Comparison of ENCODE assay signal across 24 cellular contexts in the genomic region with DNA sequence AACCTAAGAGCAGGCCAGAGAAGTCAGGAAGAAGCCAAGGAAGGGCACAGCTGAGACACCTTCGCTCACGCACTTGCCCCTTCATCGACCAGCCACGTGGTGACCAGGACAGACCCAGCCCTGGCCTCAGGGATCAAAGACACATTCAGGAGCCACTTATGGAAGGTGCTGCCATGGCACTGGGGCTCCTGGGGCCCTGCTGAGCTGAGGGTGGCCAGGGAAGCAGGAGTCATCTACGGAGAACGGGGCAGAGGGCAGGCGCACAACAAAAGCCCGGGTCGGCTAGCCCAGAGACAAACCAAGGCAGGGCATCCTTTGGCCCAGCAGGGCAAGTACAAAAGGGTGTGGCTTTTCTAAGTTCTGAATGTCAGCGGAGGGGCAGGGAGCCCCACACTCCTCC. TPM values are rescaled to one million over a fixed set of nuclear protein-coding genes. Genes with fewer than 3 reads are reported as not detected.
DNase-seq lines count a peak whose midpoint lies in the region; TF ChIP-seq lines count a peak whose summit lies in the region.
"Had no signal": no experiment of that assay in that cellular context is flagged by ENCODE, and none has a peak within 500 bp of the region (broad histone marks: within the 10 kb centered on the region; RNA-seq: fewer than 3 reads in every experiment).

No MANE protein-coding gene starts in this region.

- no peak overlapping the region for H3K4ac ChIP-seq in mesendoderm (ENCODE audit: low read depth, low read length)

- WGBS in mesendoderm (ENCODE audit: extremely low coverage, insufficient coverage, low lambda C conversion rate) = no CpG with 5 or more reads among the region's 10 CpGs

- no peak overlapping the region for H3K23ac ChIP-seq in mesendoderm (ENCODE audit: low read length)

- H3K4me2 ChIP-seq in mesendoderm (ENCODE audit: low read length) = no peak overlapping the region

- peaks cover 8% of the 10 kb centered on the region for H3K4me1 Mint-ChIP-seq in activated naive CD4-positive, alpha-beta T cell treated with anti-CD3 and anti-CD28 coated beads, Interleukin-2, amount 50 U/mL, for 24 hours

- H4K8ac ChIP-seq in mesendoderm (ENCODE audit: low read depth, low read length) = no peak overlapping the region

- no peaks in the 10 kb centered on the region for H3K4me1 ChIP-seq in mesendoderm (ENCODE audit: control insufficient read depth, low read depth, low read length)
- H3K4me1 ChIP-seq: BE2C had no signal

- no peak overlapping the region for H2BK5ac ChIP-seq in mesendoderm (ENCODE audit: low read length)

- peak overlapping the region in 32 of 59 donors; percentile 16 to 99 (median 96) for H3K27ac ChIP-seq in dorsolateral prefrontal cortex
- no peak overlapping the region for H3K27ac ChIP-seq in mesendoderm (ENCODE audit: low read depth, low read length)
- H3K27ac ChIP-seq in temporal lobe (ENCODE audit: low read depth, low read length) = peak overlapping the region; percentile 27

- TF ChIP-seq CTCF in dorsolateral prefrontal cortex (IDR thresholded peaks at IDR 0.05 in 54 of 56, conservative IDR thresholded peaks at IDR 0.05 in 2 of 56; ENCODE audit: low read depth in 1 of 56, partially characterized antibody in 56 of 56) = no peak

- no peak for DNase-seq in activated naive CD4-positive, alpha-beta T cell treated with Interleukin-2 at 50 U/mL for 16 hours
- peak in 1 of 10 donors; percentile 5 for DNase-seq in dorsolateral prefrontal cortex
- no peak for DNase-seq in mesendoderm
- DNase-seq in GF-D8 (lab: John Stamatoyannopoulos, UW) = no peak
- no peak for DNase-seq in NCI-H748 treated with DMSO at 0.1 percent for 48 hours (lab: John Stamatoyannopoulos, UW)
- DNase-seq in SW480 (ENCODE audit: low spot score) = no peak
- DNase-seq: activated CD4-positive, alpha-beta T cell treated with anti-CD3 and anti-CD28 coated beads, Interleukin-2, amount 10 ng/mL, durations not matched to agents 7 days and 5 days; activated CD8-positive, alpha-beta memory T cell treated with anti-CD3 and anti-CD28 coated beads, Interleukin-2, amount 50 U/mL, for 4 hours; BE2C; foreskin melanocyte; hypothalamus; kidney glomerular epithelial cell; MG63; NCI-H1436; NCI-H510A treated with DMSO at 0.1 percent for 48 hours; SHP77; stimulated activated CD4-positive, alpha-beta T cell treated with anti-CD3 and anti-CD28 coated beads, Interleukin-4, amount 100 ng/mL, for 1 hour; stimulated activated naive CD8-positive, alpha-beta T cell treated with anti-CD3 and anti-CD28 coated beads, Interleukin-15, amount 100 ng/mL, for 72 hours; T-cell had no signal

- peak overlapping the region in 12 of 59 donors; percentile 7 to 84 (median 74) for H3K4me3 ChIP-seq in dorsolateral prefrontal cortex
- no peak overlapping the region for H3K4me3 ChIP-seq in mesendoderm (ENCODE audit: low read length)
- H3K4me3 ChIP-seq: MG63, uterus had no signal

- no peaks in the 10 kb centered on the region for H3K9me3 Mint-ChIP-seq in activated naive CD4-positive, alpha-beta T cell treated with anti-CD3 and anti-CD28 coated beads, Interleukin-2, amount 50 U/mL, for 24 hours
- H3K9me3 Mint-ChIP-seq: activated CD4-positive, alpha-beta T cell treated with anti-CD3 and anti-CD28 coated beads, Interleukin-2, amount 10 ng/mL, durations not matched to agents 7 days and 5 days; dendritic cell treated with granulocyte-macrophage colony-stimulating factor and Interleukin-4, amounts not matched to agents 40 ng/mL and 50 ng/mL, for 4 days; natural killer cell treated with Interleukin-12 subunit alpha and Interleukin-12 subunit beta and Interleukin-15 and Interleukin-18, amount 100 ng/mL, for 72 hours; stimulated activated naive CD8-positive, alpha-beta T cell treated with anti-CD3 and anti-CD28 coated beads, Interleukin-15, amount 100 ng/mL, for 72 hours; T-cell had no signal

- H2BK120ac ChIP-seq in mesendoderm (ENCODE audit: low read depth, low read length) = no peak overlapping the region

- peak overlapping the region; percentile 33 for H3K4me3 Mint-ChIP-seq in activated naive CD4-positive, alpha-beta T cell treated with anti-CD3 and anti-CD28 coated beads, Interleukin-2, amount 50 U/mL, for 24 hours
- H3K4me3 Mint-ChIP-seq: activated CD4-positive, alpha-beta T cell treated with anti-CD3 and anti-CD28 coated beads, Interleukin-2, amount 10 ng/mL, durations not matched to agents 7 days and 5 days; dendritic cell treated with granulocyte-macrophage colony-stimulating factor and Interleukin-4, amounts not matched to agents 40 ng/mL and 50 ng/mL, for 4 days; natural killer cell treated with Interleukin-12 subunit alpha and Interleukin-12 subunit beta and Interleukin-15 and Interleukin-18, amount 100 ng/mL, for 72 hours; stimulated activated naive CD8-positive, alpha-beta T cell treated with anti-CD3 and anti-CD28 coated beads, Interleukin-15, amount 100 ng/mL, for 72 hours had no signal

- H3K27ac Mint-ChIP-seq in activated naive CD4-positive, alpha-beta T cell treated with anti-CD3 and anti-CD28 coated beads, Interleukin-2, amount 50 U/mL, for 24 hours = no peak overlapping the region
- H3K27ac Mint-ChIP-seq: activated CD4-positive, alpha-beta T cell treated with anti-CD3 and anti-CD28 coated beads, Interleukin-2, amount 10 ng/mL, durations not matched to agents 7 days and 5 days; dendritic cell treated with granulocyte-macrophage colony-stimulating factor and Interleukin-4, amounts not matched to agents 40 ng/mL and 50 ng/mL, for 4 days; natural killer cell treated with Interleukin-12 subunit alpha and Interleukin-12 subunit beta and Interleukin-15 and Interleukin-18, amount 100 ng/mL, for 72 hours; stimulated activated naive CD8-positive, alpha-beta T cell treated with anti-CD3 and anti-CD28 coated beads, Interleukin-15, amount 100 ng/mL, for 72 hours; T-cell had no signal

- peaks cover 0 to 33% (median 20%) of the 10 kb centered on the region in 45 donors for H3K27me3 ChIP-seq in dorsolateral prefrontal cortex
- no peaks in the 10 kb centered on the region for H3K27me3 ChIP-seq in mesendoderm (ENCODE audit: insufficient read depth, low read length, poor library complexity)
- H3K27me3 ChIP-seq: MG63, uterus had no signal

- H3K9ac ChIP-seq in mesendoderm (ENCODE audit: low read length) = no peak overlapping the region

- H3K56ac ChIP-seq in mesendoderm (ENCODE audit: low read length) = peak overlapping the region; percentile 50

- H3K79me1 ChIP-seq in mesendoderm (ENCODE audit: low read length) = no peaks in the 10 kb centered on the region

- no peaks in the 10 kb centered on the region for H3K36me3 Mint-ChIP-seq in activated naive CD4-positive, alpha-beta T cell treated with anti-CD3 and anti-CD28 coated beads, Interleukin-2, amount 50 U/mL, for 24 hours
- H3K36me3 Mint-ChIP-seq: natural killer cell treated with Interleukin-12 subunit alpha and Interleukin-12 subunit beta and Interleukin-15 and Interleukin-18, amount 100 ng/mL, for 72 hours; T-cell had no signal

- intact Hi-C loops in dorsolateral prefrontal cortex (cut with DNase I) = no loop called here

- no peaks in the 10 kb centered on the region for H3K36me3 ChIP-seq in mesendoderm (ENCODE audit: control insufficient read depth, insufficient read depth, low read length)
- H3K36me3 ChIP-seq: BE2C, MG63, uterus had no signal

- no peak overlapping the region for H2BK15ac ChIP-seq in mesendoderm (replicated peaks; ENCODE audit: low read depth)

- peaks cover 28% of the 10 kb centered on the region for H3K27me3 Mint-ChIP-seq in activated naive CD4-positive, alpha-beta T cell treated with anti-CD3 and anti-CD28 coated beads, Interleukin-2, amount 50 U/mL, for 24 hours

- H4K5ac ChIP-seq in mesendoderm (ENCODE audit: low read length) = no peak overlapping the region

- no peak overlapping the region for H3K18ac ChIP-seq in mesendoderm (ENCODE audit: low read length)

- H3K79me2 ChIP-seq in mesendoderm (ENCODE audit: control insufficient read depth, insufficient read depth, low read length) = no peaks in the 10 kb centered on the region

- H2AK5ac ChIP-seq in mesendoderm (ENCODE audit: low read length) = no peak overlapping the region

RNA-seq across cellular contexts. Expression of gene PLPP2, which starts 2.3 kb away (rescaled TPM):
- 100 to 1,000 TPM in 2 of 120 experiments, 10 to 100 TPM in 117, 1 to 10 TPM in 1; 8.9 to 153 (median 31.6) TPM for total RNA-seq in dorsolateral prefrontal cortex
- 20.8 TPM for polyA plus RNA-seq in mesendoderm (2013, experiment 1 of 2)
- 20.4 TPM for polyA plus RNA-seq in mesendoderm (2013, experiment 2 of 2)
- 1.2 TPM for total RNA-seq in temporal lobe

RNA-seq across cellular contexts. Expression of gene MIER2, which starts 55.7 kb away (rescaled TPM):
- total RNA-seq in dorsolateral prefrontal cortex (10 to 100 TPM; 14.9 to 45.6 (median 27.8) TPM), temporal lobe (4.2 TPM)
- polyA plus RNA-seq in mesendoderm (2013, experiment 1 of 2) = 36.3 TPM
- polyA plus RNA-seq in mesendoderm (2013, experiment 2 of 2) = 37.7 TPM
